Comparison of ENCODE assay signal across 35 cellular contexts in the genomic region with DNA sequence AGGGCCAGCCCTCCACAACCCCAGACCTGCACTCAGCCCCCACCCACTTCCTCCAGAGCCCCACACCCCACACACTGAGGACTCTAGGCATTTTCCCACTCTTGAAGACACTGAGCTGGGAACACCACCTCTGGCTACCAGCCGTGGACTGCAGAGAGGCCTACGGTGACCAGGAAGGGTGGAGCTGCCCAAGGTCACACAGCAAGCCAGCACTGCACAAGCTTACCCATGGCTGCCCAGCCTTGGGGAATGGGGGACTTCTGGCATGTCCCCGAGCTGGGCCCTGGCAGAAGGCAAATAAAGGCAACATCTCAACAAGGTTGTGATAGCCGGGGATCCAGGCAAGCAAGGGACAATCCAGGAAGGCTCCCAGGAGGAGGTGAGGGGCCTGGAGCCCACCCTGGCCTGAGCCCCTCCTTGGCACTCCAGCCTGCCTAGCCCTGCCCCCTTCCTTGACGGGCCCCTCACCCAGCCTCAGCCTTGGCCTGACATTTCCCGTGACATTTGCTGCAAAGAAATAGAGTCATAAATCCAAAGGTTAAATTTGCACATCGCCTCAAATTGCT. TPM values are rescaled to one million over a fixed set of nuclear protein-coding genes. Genes with fewer than 3 reads are reported as not detected.
"Had no signal": no experiment of that assay in that cellular context is flagged by ENCODE, and none has a peak within 500 bp of the region (broad histone marks: within the 10 kb centered on the region; RNA-seq: fewer than 3 reads in every experiment).

No MANE protein-coding gene starts in this region.

- H3K4me2 ChIP-seq: SK-N-SH had no signal

- H3K4me3 Mint-ChIP-seq: activated B cell treated with CpG ODN at 0.5 μM for 24 hours; activated CD4-positive, alpha-beta memory T cell treated with anti-CD3 and anti-CD28 coated beads for 36 hours; activated naive CD4-positive, alpha-beta T cell treated with anti-CD3 and anti-CD28 coated beads for 36 hours; activated T-cell treated with anti-CD3 and anti-CD28 coated beads, Interleukin-2, amount 50 U/mL, for 4 hours; activated T-helper 1 cell treated with anti-CD3 and anti-CD28 coated beads, Interleukin-12 subunit alpha, Interleukin-12 subunit beta, Interleukin-2, Interleukin-4 antibody, amounts not matched to agents 30 ng/mL and 10 ng/mL and 1 ng/mL, durations not matched to agents 14 hours and 24 hours and 36 hours; central memory CD8-positive, alpha-beta T cell; T-helper 1 cell treated with Interleukin-12 subunit alpha and Interleukin-12 subunit beta and Interleukin-4 antibody, amounts not matched to agents 30 μg/mL and 1 μg/mL, for 36 hours had no signal

- H3K36me3 ChIP-seq: adrenal gland, brain microvascular endothelial cell, cardiac muscle cell, Peyer's patch, SJSA1 had no signal

- DNase-seq: activated B cell treated with CpG ODN at 0.5 μM for 24 hours; activated CD4-positive, alpha-beta memory T cell treated with anti-CD3 and anti-CD28 coated beads for 36 hours; activated CD4-positive, alpha-beta T cell treated with anti-CD3 and anti-CD28 coated beads for 4 hours; activated CD4-positive, alpha-beta T cell treated with anti-CD3 and anti-CD28 coated beads, Interleukin-2, amount 50 U/mL, for 1 hour; activated CD4-positive, CD25-positive, alpha-beta regulatory T cell treated with anti-CD3 and anti-CD28 coated beads, Interleukin-2, amount 50 U/mL, for 72 hours; activated CD8-positive, alpha-beta memory T cell treated with anti-CD3 and anti-CD28 coated beads, Interleukin-2, amount 50 U/mL, for 4 hours; activated gamma-delta T cell treated with Interleukin-2 at 50 U/mL for 16 hours; activated naive CD4-positive, alpha-beta T cell treated with anti-CD3 and anti-CD28 coated beads for 36 hours; activated T-cell treated with anti-CD3 and anti-CD28 coated beads for 4 hours; activated T-cell treated with anti-CD3 and anti-CD28 coated beads, Interleukin-2, amount 50 U/mL, for 4 hours; anterior cingulate cortex; brain microvascular endothelial cell; Karpas-422; NCI-H1105; NCI-H1436; NCI-H1694; NCI-H1930; NCI-H2081 treated with DMSO at 0.1 percent for 48 hours; NCI-H345; NCI-H524 treated with DMSO at 0.1 percent for 48 hours; NK-92 treated with Interleukin-12 subunit alpha and Interleukin-12 subunit beta, amount 100 ng/mL, for 24 hours; PC-3; Peyer's patch; RPMI8226; SHP77 treated with DMSO at 0.1 percent for 48 hours; SK-N-SH; T-helper 9 cell had no signal

- H3K27ac Mint-ChIP-seq: activated B cell treated with CpG ODN at 0.5 μM for 24 hours; activated CD4-positive, alpha-beta memory T cell treated with anti-CD3 and anti-CD28 coated beads for 36 hours; activated naive CD4-positive, alpha-beta T cell treated with anti-CD3 and anti-CD28 coated beads for 36 hours; activated naive CD4-positive, alpha-beta T cell treated with anti-CD3 and anti-CD28 coated beads, Interleukin-2, amount 50 U/mL, for 72 hours; activated T-helper 1 cell treated with anti-CD3 and anti-CD28 coated beads, Interleukin-12 subunit alpha, Interleukin-12 subunit beta, Interleukin-2, Interleukin-4 antibody, amounts not matched to agents 30 ng/mL and 10 ng/mL and 1 ng/mL, durations not matched to agents 14 hours and 24 hours and 36 hours; T-helper 1 cell treated with Interleukin-12 subunit alpha and Interleukin-12 subunit beta and Interleukin-4 antibody, amounts not matched to agents 30 μg/mL and 1 μg/mL, for 36 hours had no signal

- H3K4me3 ChIP-seq: adrenal gland, cardiac muscle cell, Peyer's patch, SJSA1 had no signal

- H3K36me3 Mint-ChIP-seq: activated CD4-positive, alpha-beta memory T cell treated with anti-CD3 and anti-CD28 coated beads for 36 hours; activated naive CD4-positive, alpha-beta T cell treated with anti-CD3 and anti-CD28 coated beads, Interleukin-2, amount 50 U/mL, for 72 hours had no signal

- H3K9me3 ChIP-seq: adrenal gland, Peyer's patch, SJSA1, SK-N-SH had no signal

- H3K27me3 ChIP-seq: adrenal gland, Peyer's patch had no signal

- H3K9me3 Mint-ChIP-seq: activated B cell treated with CpG ODN at 0.5 μM for 24 hours; activated CD4-positive, alpha-beta memory T cell treated with anti-CD3 and anti-CD28 coated beads for 36 hours; activated naive CD4-positive, alpha-beta T cell treated with anti-CD3 and anti-CD28 coated beads for 36 hours; activated naive CD4-positive, alpha-beta T cell treated with anti-CD3 and anti-CD28 coated beads, Interleukin-2, amount 50 U/mL, for 72 hours; activated T-cell treated with anti-CD3 and anti-CD28 coated beads, Interleukin-2, amount 50 U/mL, for 4 hours; activated T-helper 1 cell treated with anti-CD3 and anti-CD28 coated beads, Interleukin-12 subunit alpha, Interleukin-12 subunit beta, Interleukin-2, Interleukin-4 antibody, amounts not matched to agents 30 ng/mL and 10 ng/mL and 1 ng/mL, durations not matched to agents 14 hours and 24 hours and 36 hours; central memory CD8-positive, alpha-beta T cell; T-helper 1 cell treated with Interleukin-12 subunit alpha and Interleukin-12 subunit beta and Interleukin-4 antibody, amounts not matched to agents 30 μg/mL and 1 μg/mL, for 36 hours had no signal

- H3K27ac ChIP-seq: adrenal gland, brain microvascular endothelial cell, cardiac muscle cell, Peyer's patch, SJSA1, VCaP had no signal

- ATAC-seq: activated naive CD4-positive, alpha-beta T cell treated with anti-CD3 and anti-CD28 coated beads, Interleukin-2, amount 50 U/mL, for 72 hours; activated T-cell treated with anti-CD3 and anti-CD28 coated beads, Interleukin-2, amount 50 U/mL, for 4 hours; PC-3 had no signal

- H3K27me3 Mint-ChIP-seq: central memory CD8-positive, alpha-beta T cell had no signal

RNA-seq across cellular contexts. Expression of gene RTN4R, which starts 5.5 kb away (rescaled TPM):
- total RNA-seq: activated B cell treated with CpG ODN at 0.5 μM for 24 hours had no signal
